Comparison of ENCODE assay signal across 1 cellular context in genomic region chr9:107749787-107750444, GRCh38.
TF ChIP-seq lines count a peak whose summit lies in the region.

No MANE protein-coding gene starts in this region.

TF ChIP-seq in GM23338, 12 proteins besides CTCF, POLR2A, EP300 and RAD21 (continued from another document):
- TF ChIP-seq, protein P1, sequence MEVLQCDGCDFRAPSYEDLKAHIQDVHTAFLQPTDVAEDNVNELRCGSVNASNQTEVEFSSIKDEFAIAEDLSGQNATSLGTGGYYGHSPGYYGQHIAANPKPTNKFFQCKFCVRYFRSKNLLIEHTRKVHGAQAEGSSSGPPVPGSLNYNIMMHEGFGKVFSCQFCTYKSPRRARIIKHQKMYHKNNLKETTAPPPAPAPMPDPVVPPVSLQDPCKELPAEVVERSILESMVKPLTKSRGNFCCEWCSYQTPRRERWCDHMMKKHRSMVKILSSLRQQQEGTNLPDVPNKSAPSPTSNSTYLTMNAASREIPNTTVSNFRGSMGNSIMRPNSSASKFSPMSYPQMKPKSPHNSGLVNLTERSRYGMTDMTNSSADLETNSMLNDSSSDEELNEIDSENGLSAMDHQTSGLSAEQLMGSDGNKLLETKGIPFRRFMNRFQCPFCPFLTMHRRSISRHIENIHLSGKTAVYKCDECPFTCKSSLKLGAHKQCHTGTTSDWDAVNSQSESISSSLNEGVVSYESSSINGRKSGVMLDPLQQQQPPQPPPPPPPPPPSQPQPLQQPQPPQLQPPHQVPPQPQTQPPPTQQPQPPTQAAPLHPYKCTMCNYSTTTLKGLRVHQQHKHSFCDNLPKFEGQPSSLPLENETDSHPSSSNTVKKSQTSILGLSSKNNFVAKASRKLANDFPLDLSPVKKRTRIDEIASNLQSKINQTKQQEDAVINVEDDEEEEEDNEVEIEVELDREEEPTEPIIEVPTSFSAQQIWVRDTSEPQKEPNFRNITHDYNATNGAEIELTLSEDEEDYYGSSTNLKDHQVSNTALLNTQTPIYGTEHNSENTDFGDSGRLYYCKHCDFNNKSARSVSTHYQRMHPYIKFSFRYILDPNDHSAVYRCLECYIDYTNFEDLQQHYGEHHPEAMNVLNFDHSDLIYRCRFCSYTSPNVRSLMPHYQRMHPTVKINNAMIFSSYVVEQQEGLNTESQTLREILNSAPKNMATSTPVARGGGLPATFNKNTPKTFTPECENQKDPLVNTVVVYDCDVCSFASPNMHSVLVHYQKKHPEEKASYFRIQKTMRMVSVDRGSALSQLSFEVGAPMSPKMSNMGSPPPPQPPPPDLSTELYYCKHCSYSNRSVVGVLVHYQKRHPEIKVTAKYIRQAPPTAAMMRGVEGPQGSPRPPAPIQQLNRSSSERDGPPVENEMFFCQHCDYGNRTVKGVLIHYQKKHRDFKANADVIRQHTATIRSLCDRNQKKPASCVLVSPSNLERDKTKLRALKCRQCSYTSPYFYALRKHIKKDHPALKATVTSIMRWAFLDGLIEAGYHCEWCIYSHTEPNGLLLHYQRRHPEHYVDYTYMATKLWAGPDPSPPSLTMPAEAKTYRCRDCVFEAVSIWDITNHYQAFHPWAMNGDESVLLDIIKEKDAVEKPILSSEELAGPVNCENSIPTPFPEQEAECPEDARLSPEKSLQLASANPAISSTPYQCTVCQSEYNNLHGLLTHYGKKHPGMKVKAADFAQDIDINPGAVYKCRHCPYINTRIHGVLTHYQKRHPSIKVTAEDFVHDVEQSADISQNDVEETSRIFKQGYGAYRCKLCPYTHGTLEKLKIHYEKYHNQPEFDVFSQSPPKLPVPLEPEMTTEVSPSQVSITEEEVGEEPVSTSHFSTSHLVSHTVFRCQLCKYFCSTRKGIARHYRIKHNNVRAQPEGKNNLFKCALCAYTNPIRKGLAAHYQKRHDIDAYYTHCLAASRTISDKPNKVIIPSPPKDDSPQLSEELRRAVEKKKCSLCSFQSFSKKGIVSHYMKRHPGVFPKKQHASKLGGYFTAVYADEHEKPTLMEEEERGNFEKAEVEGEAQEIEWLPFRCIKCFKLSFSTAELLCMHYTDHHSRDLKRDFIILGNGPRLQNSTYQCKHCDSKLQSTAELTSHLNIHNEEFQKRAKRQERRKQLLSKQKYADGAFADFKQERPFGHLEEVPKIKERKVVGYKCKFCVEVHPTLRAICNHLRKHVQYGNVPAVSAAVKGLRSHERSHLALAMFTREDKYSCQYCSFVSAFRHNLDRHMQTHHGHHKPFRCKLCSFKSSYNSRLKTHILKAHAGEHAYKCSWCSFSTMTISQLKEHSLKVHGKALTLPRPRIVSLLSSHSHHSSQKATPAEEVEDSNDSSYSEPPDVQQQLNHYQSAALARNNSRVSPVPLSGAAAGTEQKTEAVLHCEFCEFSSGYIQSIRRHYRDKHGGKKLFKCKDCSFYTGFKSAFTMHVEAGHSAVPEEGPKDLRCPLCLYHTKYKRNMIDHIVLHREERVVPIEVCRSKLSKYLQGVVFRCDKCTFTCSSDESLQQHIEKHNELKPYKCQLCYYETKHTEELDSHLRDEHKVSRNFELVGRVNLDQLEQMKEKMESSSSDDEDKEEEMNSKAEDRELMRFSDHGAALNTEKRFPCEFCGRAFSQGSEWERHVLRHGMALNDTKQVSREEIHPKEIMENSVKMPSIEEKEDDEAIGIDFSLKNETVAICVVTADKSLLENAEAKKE (CRISPR knock-in tag; IDR thresholded peaks at IDR 0.05): no peak
